Comparison of ENCODE assay signal across 21 cellular contexts in genomic region chrX:44439242-44439641, GRCh38.
"Had no signal": no experiment of that assay in that cellular context is flagged by ENCODE, and none has a peak within 500 bp of the region (broad histone marks: within the 10 kb centered on the region; RNA-seq: fewer than 3 reads in every experiment).

No MANE protein-coding gene starts in this region.

- H3K4me3 ChIP-seq: esophagus squamous epithelium, gastroesophageal sphincter, ovary, right atrium auricular region, sigmoid colon, smooth muscle cell, tibial artery, upper lobe of left lung, vagina had no signal

- FAIRE-seq: colon, keratinocyte had no signal

- DNase-seq: effector memory CD8-positive, alpha-beta T cell; esophagus squamous epithelium; glutamatergic neuron; immature natural killer cell; left colon; left ventricle myocardium superior; mammary epithelial cell; naive thymus-derived CD8-positive, alpha-beta T cell; ovary; sigmoid colon; stimulated activated CD4-positive, alpha-beta T cell treated with anti-CD3 and anti-CD28 coated beads, Interleukin-2, amount 100 ng/mL, for 48 hours; stimulated activated naive CD4-positive, alpha-beta T cell treated with Interleukin-2 at 50 U/mL for 16 hours; tibial artery; upper lobe of left lung had no signal

- H3K36me3 ChIP-seq: esophagus squamous epithelium, gastroesophageal sphincter, neutrophil, ovary, right atrium auricular region, sigmoid colon, tibial artery, upper lobe of left lung, vagina had no signal

- H3K27me3 ChIP-seq: esophagus squamous epithelium, gastroesophageal sphincter, neutrophil, ovary, right atrium auricular region, sigmoid colon, tibial artery, upper lobe of left lung, vagina had no signal

- H3K9me3 ChIP-seq: esophagus squamous epithelium, gastroesophageal sphincter, neutrophil, ovary, right atrium auricular region, sigmoid colon, tibial artery, upper lobe of left lung, vagina had no signal

- H3K27ac ChIP-seq: esophagus squamous epithelium, gastroesophageal sphincter, neutrophil, ovary, right atrium auricular region, sigmoid colon, tibial artery, upper lobe of left lung, vagina had no signal

- H3K4me1 ChIP-seq: esophagus squamous epithelium, gastroesophageal sphincter, right atrium auricular region, sigmoid colon, tibial artery, upper lobe of left lung, vagina had no signal

- ATAC-seq: effector memory CD8-positive, alpha-beta T cell; gastroesophageal sphincter; left colon; left ventricle myocardium superior; naive thymus-derived CD8-positive, alpha-beta T cell had no signal
